8 cellular contexts compared by ENCODE assay signal in the genomic region with DNA sequence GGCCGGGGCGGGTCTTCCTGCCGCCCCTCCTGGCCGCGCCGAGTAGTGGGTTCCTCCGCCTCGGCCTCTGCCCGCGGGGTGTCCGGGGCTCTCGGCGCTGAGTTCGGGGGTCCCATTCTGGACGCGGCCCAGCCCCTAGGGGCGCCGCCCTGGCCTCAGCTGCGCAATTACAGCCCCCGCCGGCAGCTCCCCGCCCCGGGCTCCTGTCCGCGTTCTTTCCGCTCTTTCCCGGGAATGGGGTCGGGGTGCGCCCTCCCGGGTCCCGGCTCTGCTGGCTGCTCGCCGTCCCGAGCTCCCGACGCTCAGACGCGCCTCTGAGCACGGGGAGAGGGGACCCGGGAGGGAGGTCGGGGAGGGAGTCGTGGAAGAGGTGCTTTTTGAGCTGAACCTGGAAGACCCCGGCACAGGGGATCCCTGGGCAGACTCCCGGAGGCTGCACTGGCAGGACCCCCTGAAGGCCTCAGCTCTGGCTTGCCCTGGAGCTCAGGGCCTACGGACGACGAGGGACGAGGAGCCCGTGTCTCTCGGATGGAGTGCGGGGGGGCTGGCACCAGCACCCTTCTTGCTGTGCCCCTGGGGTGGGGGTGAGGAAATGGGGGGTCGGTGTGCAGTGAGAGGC. TPM values are rescaled to one million over a fixed set of nuclear protein-coding genes. Genes with fewer than 3 reads are reported as not detected.
DNase-seq lines count a peak whose midpoint lies in the region; ATAC-seq and TF ChIP-seq lines count a peak whose summit lies in the region.

No MANE protein-coding gene starts in this region.

- H3K9me3 Mint-ChIP-seq in activated CD4-positive, alpha-beta memory T cell treated with anti-CD3 and anti-CD28 coated beads, Interleukin-2, amount 10 ng/mL, durations not matched to agents 7 days and 5 days = no peaks in the 10 kb centered on the region
- H3K9me3 Mint-ChIP-seq in immature natural killer cell = no peaks in the 10 kb centered on the region

- H3K36me3 Mint-ChIP-seq in activated CD4-positive, alpha-beta memory T cell treated with anti-CD3 and anti-CD28 coated beads, Interleukin-2, amount 10 ng/mL, durations not matched to agents 7 days and 5 days (ENCODE audit: low read depth) = peaks cover 13% of the 10 kb centered on the region
- H3K36me3 Mint-ChIP-seq in immature natural killer cell = no peaks in the 10 kb centered on the region

- H3K27ac Mint-ChIP-seq in activated CD4-positive, alpha-beta memory T cell treated with anti-CD3 and anti-CD28 coated beads, Interleukin-2, amount 10 ng/mL, durations not matched to agents 7 days and 5 days = no peak overlapping the region
- peak overlapping the region in 4 of 6 donors; percentile 35 to 79 (median 66) for H3K27ac Mint-ChIP-seq in immature natural killer cell

- no peaks in the 10 kb centered on the region for H3K27me3 Mint-ChIP-seq in activated CD4-positive, alpha-beta memory T cell treated with anti-CD3 and anti-CD28 coated beads, Interleukin-2, amount 10 ng/mL, durations not matched to agents 7 days and 5 days
- peaks cover 3 to 8% (median 7%) of the 10 kb centered on the region in 3 donors for H3K27me3 Mint-ChIP-seq in immature natural killer cell (ENCODE audit: low read depth in 3 of 3)

- H3K27ac ChIP-seq in thymus (ENCODE audit: low read depth) = peak overlapping the region; percentile 68

- under 1% methylated on average over 52 of the region's 52 CpGs for WGBS in thymus

- peak; percentile 11 for ATAC-seq in GM21619 (IDR thresholded peaks at IDR 0.05; ENCODE audit: unreplicated experiment)
- no peak for ATAC-seq in GM21526 (IDR thresholded peaks at IDR 0.05; ENCODE audit: low FRiP score, unreplicated experiment)

- peak overlapping the region; percentile 94 for H3K4me3 ChIP-seq in AG10803 (ENCODE audit: low read length)
- H3K4me3 ChIP-seq in thymus (ENCODE audit: low read length) = peak overlapping the region; percentile 94

- H3K4me1 Mint-ChIP-seq in activated CD4-positive, alpha-beta memory T cell treated with anti-CD3 and anti-CD28 coated beads, Interleukin-2, amount 10 ng/mL, durations not matched to agents 7 days and 5 days = peaks cover 24% of the 10 kb centered on the region
- peaks cover 20 to 29% of the 10 kb centered on the region in 2 donors for H3K4me1 Mint-ChIP-seq in immature natural killer cell

- H3K4me1 ChIP-seq in thymus (ENCODE audit: control insufficient read depth, insufficient read depth, low read length) = peaks cover 12% of the 10 kb centered on the region

- TF ChIP-seq CTCF in AG10803 (conservative IDR thresholded peaks at IDR 0.05; ENCODE audit: low read length) = no peak

- POLR2A ChIA-PET in activated CD4-positive, alpha-beta memory T cell treated with anti-CD3 and anti-CD28 coated beads, Interleukin-2, amount 10 ng/mL, durations not matched to agents 7 days and 5 days (lab: Charles Lee) = interaction anchor here (0.6 to 5.2 kb wide), 15 partner anchors 8 to 275 kb away, joined by 3 to 45 read pairs (median 4); a partner anchor contains a TSS

- CTCF ChIA-PET in activated CD4-positive, alpha-beta memory T cell treated with anti-CD3 and anti-CD28 coated beads, Interleukin-2, amount 10 ng/mL, durations not matched to agents 7 days and 5 days (lab: Charles Lee) = interaction anchor here (1.2 to 1.4 kb wide), 3 partner anchors 12 to 86 kb away, joined by 3 to 4 read pairs (median 3); no protein-coding TSS in a partner anchor

- peaks cover 14% of the 10 kb centered on the region for H3K27me3 ChIP-seq in thymus (ENCODE audit: control insufficient read depth, insufficient read depth)

- H3K4me3 Mint-ChIP-seq in activated CD4-positive, alpha-beta memory T cell treated with anti-CD3 and anti-CD28 coated beads, Interleukin-2, amount 10 ng/mL, durations not matched to agents 7 days and 5 days = peak overlapping the region; percentile 61
- peak overlapping the region; percentile 68 to 84 (median 78) for H3K4me3 Mint-ChIP-seq in immature natural killer cell

- DNase-seq in AG10803 (ENCODE audit: low read depth) (no peak), immature natural killer cell (no peak), medulla oblongata (ENCODE audit: extremely low spot score) (no peak), iPS-NIHi7 (ENCODE audit: extremely low spot score) (no peak)
- no peak for DNase-seq in activated CD4-positive, alpha-beta memory T cell treated with anti-CD3 and anti-CD28 coated beads, Interleukin-2, amount 10 ng/mL, durations not matched to agents 7 days and 5 days

- H3K9me3 ChIP-seq in thymus (ENCODE audit: control insufficient read depth) = no peaks in the 10 kb centered on the region

- peaks cover 22% of the 10 kb centered on the region for H3K36me3 ChIP-seq in thymus (ENCODE audit: control insufficient read depth, insufficient read depth)

RNA-seq across cellular contexts. Expression of a gene that starts 0.5 kb away (rescaled TPM):
- 1 to 10 TPM; 4.4 to 4.5 TPM for total RNA-seq in activated CD4-positive, alpha-beta memory T cell treated with anti-CD3 and anti-CD28 coated beads, Interleukin-2, amount 10 ng/mL, durations not matched to agents 7 days and 5 days
- 10 to 100 TPM; 23.4 to 38.7 (median 37.2) TPM for polyA plus RNA-seq in immature natural killer cell
- 56.7 TPM for polyA plus RNA-seq in thymus

RNA-seq across cellular contexts. Expression of a gene that starts 0.9 kb away (rescaled TPM):
- 10 to 100 TPM; 59.3 to 61.5 TPM for total RNA-seq in activated CD4-positive, alpha-beta memory T cell treated with anti-CD3 and anti-CD28 coated beads, Interleukin-2, amount 10 ng/mL, durations not matched to agents 7 days and 5 days
- polyA plus RNA-seq in immature natural killer cell (100 to 1,000 TPM; 139 to 200 (median 142) TPM), thymus (92.1 TPM)

RNA-seq across cellular contexts. Expression of a gene that starts 10.4 kb away (rescaled TPM):
- 10 to 100 TPM; 28.0 to 28.6 TPM for total RNA-seq in activated CD4-positive, alpha-beta memory T cell treated with anti-CD3 and anti-CD28 coated beads, Interleukin-2, amount 10 ng/mL, durations not matched to agents 7 days and 5 days
- polyA plus RNA-seq in immature natural killer cell (10 to 100 TPM; 19.7 to 25.7 (median 23.7) TPM), thymus (82.3 TPM)

RNA-seq across cellular contexts. Expression of a gene that starts 15.5 kb away (rescaled TPM):
- 10 to 100 TPM; 12.7 to 13.7 TPM for total RNA-seq in activated CD4-positive, alpha-beta memory T cell treated with anti-CD3 and anti-CD28 coated beads, Interleukin-2, amount 10 ng/mL, durations not matched to agents 7 days and 5 days
- polyA plus RNA-seq in immature natural killer cell (1 to 10 TPM in 1 of 3 donors, under 1 TPM in 1, not detected in 1; 0.74 to 2.2 TPM), thymus (6.2 TPM)

RNA-seq across cellular contexts. Expression of a gene that starts 24.5 kb away (rescaled TPM):
- 10 to 100 TPM; 66.8 to 70.9 TPM for total RNA-seq in activated CD4-positive, alpha-beta memory T cell treated with anti-CD3 and anti-CD28 coated beads, Interleukin-2, amount 10 ng/mL, durations not matched to agents 7 days and 5 days
- polyA plus RNA-seq in immature natural killer cell = 10 to 100 TPM; 10.9 to 42.3 (median 23.4) TPM
- polyA plus RNA-seq in thymus = 83.6 TPM
